ENCODE assay signal across 9 cellular contexts in the genomic region with DNA sequence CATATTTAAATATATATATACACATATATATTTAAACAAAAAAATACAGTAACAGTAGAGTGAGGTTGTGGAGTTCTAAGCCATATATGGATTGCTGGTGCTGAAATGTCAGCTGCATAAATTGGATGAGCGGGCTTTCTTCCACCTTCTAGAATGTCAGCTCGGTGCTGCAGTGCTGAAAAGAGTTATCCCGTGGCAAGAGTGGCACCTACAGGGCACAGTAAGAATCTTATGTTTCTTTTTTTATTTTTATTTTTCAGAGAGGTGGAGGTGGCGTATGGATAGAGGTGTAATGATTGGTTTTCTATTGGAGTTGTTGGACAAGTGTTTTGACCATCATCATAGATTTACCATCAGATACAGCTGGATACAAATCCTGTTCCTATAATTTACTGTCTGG.
DNase-seq lines count a peak whose midpoint lies in the region; ATAC-seq and TF ChIP-seq lines count a peak whose summit lies in the region.
"Had no signal": no experiment of that assay in that cellular context is flagged by ENCODE, and none has a peak within 500 bp of the region (broad histone marks: within the 10 kb centered on the region; RNA-seq: fewer than 3 reads in every experiment).

No MANE protein-coding gene starts in this region.

- WGBS in H9 (ENCODE audit: extremely low coverage, insufficient read length, low lambda C conversion rate): no CpG with 5 or more reads among the region's 4 CpGs

- TF ChIP-seq CTCF in H9 (conservative IDR thresholded peaks at IDR 0.05) (peak; percentile 60), ascending aorta (IDR thresholded peaks at IDR 0.05) (peak; percentile 46 to 62 (median 47))

- H3K4me3 ChIP-seq in ascending aorta: no peak overlapping the region

- no peak overlapping the region for H3K4ac ChIP-seq in H9 (ENCODE audit: low read depth, low read length)

- peak; percentile 68 for ATAC-seq in stimulated activated memory B cell treated with anti-CD40 and anti-IgM and Interleukin-4, amounts not matched to agents 10 μg/mL and 1 μg/mL and 100 μg/mL, for 72 hours
- ATAC-seq in HG02870 (IDR thresholded peaks at IDR 0.05; ENCODE audit: unreplicated experiment): no peak

- H3K27me3 Mint-ChIP-seq in H9 (ENCODE audit: low read depth) (no peaks in the 10 kb centered on the region), immature natural killer cell (ENCODE audit: low read depth in 3 of 3) (peaks cover 0 to 2% (median 1%) of the 10 kb centered on the region in 3 donors)
- H3K27me3 Mint-ChIP-seq in stimulated activated memory B cell treated with anti-CD40 and anti-IgM and Interleukin-4, amounts not matched to agents 10 μg/mL and 1 μg/mL and 100 μg/mL, for 72 hours: no peaks in the 10 kb centered on the region
- H3K27me3 Mint-ChIP-seq in activated T-helper 2 cell treated with anti-CD3 and anti-CD28 coated beads, Interferon-gamma antibody, Interleukin-2, Interleukin-4, amounts not matched to agents 10 μg/mL and 5 μg/mL and 100 μg/mL, durations not matched to agents 14 hours and 24 hours and 36 hours (ENCODE audit: low read depth): peaks cover 7% of the 10 kb centered on the region

- no peak overlapping the region for H4K8ac ChIP-seq in H9 (replicated peaks; ENCODE audit: insufficient read length, low read depth, low read length)

- H4K91ac ChIP-seq in H9 (ENCODE audit: insufficient read length, low read depth, low read length): no peak overlapping the region

- H2BK12ac ChIP-seq in H9 (ENCODE audit: insufficient read length, low read depth, low read length): no peak overlapping the region

- no peak overlapping the region for H3K4me2 ChIP-seq in H9 (ENCODE audit: insufficient read depth, insufficient read length, low read length)

- H3T11ph ChIP-seq in H9 (ENCODE audit: low read length): no peak overlapping the region

- H3K27ac Mint-ChIP-seq in H9 (no peak overlapping the region), immature natural killer cell (no peak overlapping the region)
- H3K27ac Mint-ChIP-seq in stimulated activated memory B cell treated with anti-CD40 and anti-IgM and Interleukin-4, amounts not matched to agents 10 μg/mL and 1 μg/mL and 100 μg/mL, for 72 hours: no peak overlapping the region
- H3K27ac Mint-ChIP-seq in activated T-helper 2 cell treated with anti-CD3 and anti-CD28 coated beads, Interferon-gamma antibody, Interleukin-2, Interleukin-4, amounts not matched to agents 10 μg/mL and 5 μg/mL and 100 μg/mL, durations not matched to agents 14 hours and 24 hours and 36 hours: no peak overlapping the region

- H2BK15ac ChIP-seq in H9 (ENCODE audit: low read depth, low read length): no peak overlapping the region

- H3K4me1 Mint-ChIP-seq in H9 (no peaks in the 10 kb centered on the region; a peak in 1 of 4 replicates), immature natural killer cell (peaks cover 2 to 11% of the 10 kb centered on the region in 2 donors)
- H3K4me1 Mint-ChIP-seq in stimulated activated memory B cell treated with anti-CD40 and anti-IgM and Interleukin-4, amounts not matched to agents 10 μg/mL and 1 μg/mL and 100 μg/mL, for 72 hours: peaks cover 12% of the 10 kb centered on the region
- peaks cover 5% of the 10 kb centered on the region for H3K4me1 Mint-ChIP-seq in activated T-helper 2 cell treated with anti-CD3 and anti-CD28 coated beads, Interferon-gamma antibody, Interleukin-2, Interleukin-4, amounts not matched to agents 10 μg/mL and 5 μg/mL and 100 μg/mL, durations not matched to agents 14 hours and 24 hours and 36 hours (ENCODE audit: low read depth)

- no peak overlapping the region for H3K18ac ChIP-seq in H9 (ENCODE audit: insufficient read length, low read depth, low read length)

- H3K79me1 ChIP-seq in H9 (ENCODE audit: insufficient read depth, low read depth, low read length, poor library complexity, severe bottlenecking): no peaks in the 10 kb centered on the region

- intact Hi-C loops in ascending aorta (cut with DNase I): loop anchor here (1.0 to 5.0 kb wide), 2 partner anchors 159 to 249 kb away; a partner anchor contains a TSS
- intact Hi-C loops in activated T-helper 2 cell treated with anti-CD3 and anti-CD28 coated beads, Interferon-gamma antibody, Interleukin-2, Interleukin-4, amounts not matched to agents 10 μg/mL and 5 μg/mL and 100 μg/mL, durations not matched to agents 14 hours and 24 hours and 36 hours (cut with micrococcal nuclease): no loop called here

- no peak overlapping the region for H2AFZ ChIP-seq in H9 (ENCODE audit: low read length)

- H3K9ac ChIP-seq in H9 (ENCODE audit: extremely low read depth, insufficient read length, low read length): no peak overlapping the region

- no peaks in the 10 kb centered on the region for H3K79me2 ChIP-seq in H9 (ENCODE audit: insufficient read depth, low read length)

- no peak overlapping the region for H3K23ac ChIP-seq in H9 (ENCODE audit: insufficient read length, low read depth, low read length)

- H3K27ac ChIP-seq in H9 (ENCODE audit: insufficient read length, low read depth, low read length) (no peak overlapping the region), ascending aorta (no peak overlapping the region)
- H3K27ac ChIP-seq: HL-60 had no signal

- no peak overlapping the region for H2BK5ac ChIP-seq in H9 (ENCODE audit: insufficient read length, low read length)

- no peak overlapping the region for H2BK120ac ChIP-seq in H9 (ENCODE audit: low read depth, low read length, poor library complexity, severe bottlenecking)

- no peak overlapping the region for H2AK5ac ChIP-seq in H9 (ENCODE audit: insufficient read length, low read length)

- H3K4me3 Mint-ChIP-seq in H9 (no peak overlapping the region), immature natural killer cell (no peak overlapping the region)
- no peak overlapping the region for H3K4me3 Mint-ChIP-seq in stimulated activated memory B cell treated with anti-CD40 and anti-IgM and Interleukin-4, amounts not matched to agents 10 μg/mL and 1 μg/mL and 100 μg/mL, for 72 hours
- H3K4me3 Mint-ChIP-seq in activated T-helper 2 cell treated with anti-CD3 and anti-CD28 coated beads, Interferon-gamma antibody, Interleukin-2, Interleukin-4, amounts not matched to agents 10 μg/mL and 5 μg/mL and 100 μg/mL, durations not matched to agents 14 hours and 24 hours and 36 hours (ENCODE audit: low read depth): no peak overlapping the region

- no peaks in the 10 kb centered on the region for H3K36me3 ChIP-seq in ascending aorta

- H3K4me1 ChIP-seq in H9 (ENCODE audit: insufficient read depth, low read length) (no peaks in the 10 kb centered on the region), ascending aorta (no peaks in the 10 kb centered on the region)

- no peak overlapping the region for H2BK20ac ChIP-seq in H9 (ENCODE audit: low read depth, low read length, poor library complexity, severe bottlenecking)

- no peak overlapping the region for H4K5ac ChIP-seq in H9 (ENCODE audit: insufficient read length, low read depth, low read length)

- no peak overlapping the region for H3K56ac ChIP-seq in H9 (ENCODE audit: insufficient read length, low read depth, low read length)

- H3K36me3 Mint-ChIP-seq in H9 (ENCODE audit: insufficient read depth in 1 of 3, low read depth in 3 of 3) (no peaks in the 10 kb centered on the region), immature natural killer cell (no peaks in the 10 kb centered on the region)
- no peaks in the 10 kb centered on the region for H3K36me3 Mint-ChIP-seq in stimulated activated memory B cell treated with anti-CD40 and anti-IgM and Interleukin-4, amounts not matched to agents 10 μg/mL and 1 μg/mL and 100 μg/mL, for 72 hours
- no peaks in the 10 kb centered on the region for H3K36me3 Mint-ChIP-seq in activated T-helper 2 cell treated with anti-CD3 and anti-CD28 coated beads, Interferon-gamma antibody, Interleukin-2, Interleukin-4, amounts not matched to agents 10 μg/mL and 5 μg/mL and 100 μg/mL, durations not matched to agents 14 hours and 24 hours and 36 hours (ENCODE audit: low read depth)

- no peaks in the 10 kb centered on the region for H3K9me3 ChIP-seq in H9 (ENCODE audit: control insufficient read depth, low read depth, low read length)
- no peaks in the 10 kb centered on the region for H3K9me3 ChIP-seq in ascending aorta

- H3K9me3 Mint-ChIP-seq in H9: no peaks in the 10 kb centered on the region
- no peaks in the 10 kb centered on the region for H3K9me3 Mint-ChIP-seq in immature natural killer cell
- no peaks in the 10 kb centered on the region for H3K9me3 Mint-ChIP-seq in stimulated activated memory B cell treated with anti-CD40 and anti-IgM and Interleukin-4, amounts not matched to agents 10 μg/mL and 1 μg/mL and 100 μg/mL, for 72 hours
- H3K9me3 Mint-ChIP-seq in activated T-helper 2 cell treated with anti-CD3 and anti-CD28 coated beads, Interferon-gamma antibody, Interleukin-2, Interleukin-4, amounts not matched to agents 10 μg/mL and 5 μg/mL and 100 μg/mL, durations not matched to agents 14 hours and 24 hours and 36 hours: no peaks in the 10 kb centered on the region

- no peak overlapping the region for H3K14ac ChIP-seq in H9 (ENCODE audit: insufficient read depth, low read length)

- DNase-seq in C1 segment of cervical spinal cord (lab: John Stamatoyannopoulos, UW) (peak in 9 of 14 donors; percentile 7 to 44 (median 17)), H9 (peak; percentile 40), NCI-H345 (lab: John Stamatoyannopoulos, UW) (peak; percentile 40), ascending aorta (ENCODE audit: low spot score in 2 of 2) (peak in 1 of 2 donors; percentile 67), immature natural killer cell (peak; percentile 31 to 38 (median 38))
- DNase-seq in activated T-helper 2 cell treated with anti-CD3 and anti-CD28 coated beads, Interferon-gamma antibody, Interleukin-2, Interleukin-4, amounts not matched to agents 10 μg/mL and 5 μg/mL and 100 μg/mL, durations not matched to agents 14 hours and 24 hours and 36 hours (ENCODE audit: low spot score): no peak

- no peaks in the 10 kb centered on the region for H3K23me2 ChIP-seq in H9 (ENCODE audit: insufficient read length, low read depth, low read length, poor library complexity, severe bottlenecking)

- H3K27me3 ChIP-seq in H9 (ENCODE audit: insufficient read depth, low read length) (no peaks in the 10 kb centered on the region), ascending aorta (no peaks in the 10 kb centered on the region)

- H4K20me1 ChIP-seq in H9 (ENCODE audit: control insufficient read depth, insufficient read depth, insufficient read length): no peaks in the 10 kb centered on the region
